Comparison of ENCODE assay signal across 9 cellular contexts in genomic region chr15:89912674-89913396, GRCh38. TPM values are rescaled to one million over a fixed set of nuclear protein-coding genes. Genes with fewer than 3 reads are reported as not detected.
DNase-seq lines count a peak whose midpoint lies in the region; ATAC-seq and TF ChIP-seq lines count a peak whose summit lies in the region.
"Had no signal": no experiment of that assay in that cellular context is flagged by ENCODE, and none has a peak within 500 bp of the region (broad histone marks: within the 10 kb centered on the region; RNA-seq: fewer than 3 reads in every experiment).

Gene ARPIN (minus strand): TSS chr15:89912952. CDS start chr15:89912835, 117 bp downstream.

- intact Hi-C loops in A673 (cut with micrococcal nuclease; ENCODE audit: unreplicated experiment) (no loop called here), activated B cell treated with CpG ODN at 0.5 μM for 24 hours (cut with micrococcal nuclease) (no loop called here), aorta (cut with DNase I) (loop anchor here (5.0 kb wide), 2 partner anchors 154 to 169 kb away; no protein-coding TSS in a partner anchor)

- POLR2A ChIA-PET in A673 (lab: Charles Lee; ENCODE audit: low non-redundant PET) = interaction anchor here (0.7 kb wide), 1 partner anchor 152 kb away, joined by 8 read pairs; no protein-coding TSS in a partner anchor
- POLR2A ChIA-PET in activated B cell treated with CpG ODN at 0.5 μM for 24 hours (lab: Charles Lee) = no interaction called here

- peaks cover 7% of the 10 kb centered on the region for H3K4me1 ChIP-seq in A673 (ENCODE audit: insufficient read depth, low read length, poor library complexity, severe bottlenecking)
- no peaks in the 10 kb centered on the region for H3K4me1 ChIP-seq in aorta (ENCODE audit: control insufficient read depth in 1 of 2, insufficient read depth in 2 of 2, low read length in 2 of 2)

- H3K9me3 ChIP-seq in A673 (ENCODE audit: low read depth, low read length, poor library complexity, severe bottlenecking) = no peaks in the 10 kb centered on the region
- H3K9me3 ChIP-seq in aorta (ENCODE audit: control insufficient read depth, low read length) = no peaks in the 10 kb centered on the region

- H3K4me1 Mint-ChIP-seq in activated B cell treated with CpG ODN at 0.5 μM for 24 hours = peaks cover 5% of the 10 kb centered on the region
- peaks cover 4 to 26% (median 21%) of the 10 kb centered on the region in 3 donors for H3K4me1 Mint-ChIP-seq in naive B cell

- H3K36me3 Mint-ChIP-seq in activated B cell treated with CpG ODN at 0.5 μM for 24 hours (ENCODE audit: low read depth) = no peaks in the 10 kb centered on the region
- no peaks in the 10 kb centered on the region for H3K36me3 Mint-ChIP-seq in naive B cell

- no peak within 1 kb of the TSS for H3K27ac Mint-ChIP-seq in activated B cell treated with CpG ODN at 0.5 μM for 24 hours
- H3K27ac Mint-ChIP-seq in naive B cell = peak within 1 kb of the TSS in 2 of 6 donors; percentile 33 to 52

- H3K9me3 Mint-ChIP-seq in activated B cell treated with CpG ODN at 0.5 μM for 24 hours (no peaks in the 10 kb centered on the region), naive B cell (no peaks in the 10 kb centered on the region)

- peak; percentile 54 for ATAC-seq in activated B cell treated with CpG ODN at 0.5 μM for 24 hours (ENCODE audit: low read depth)
- ATAC-seq in naive B cell (ENCODE audit: low read depth in 2 of 2) = peak; percentile 49 to 69
- peak; percentile 85 for ATAC-seq in aorta (ENCODE audit: low FRiP score)
- ATAC-seq in GM21786 (IDR thresholded peaks at IDR 0.05; ENCODE audit: unreplicated experiment) = no peak
- ATAC-seq in GM19023 (IDR thresholded peaks at IDR 0.05; ENCODE audit: unreplicated experiment) = no peak

- H3K4me3 Mint-ChIP-seq in activated B cell treated with CpG ODN at 0.5 μM for 24 hours (peak within 1 kb of the TSS; percentile 70), naive B cell (peak within 1 kb of the TSS; percentile 49 to 80 (median 70))

- no peaks in the 10 kb centered on the region for H3K36me3 ChIP-seq in A673 (ENCODE audit: insufficient read depth, low read length, poor library complexity, severe bottlenecking)
- peaks cover 0 to 3% of the 10 kb centered on the region in 2 donors for H3K36me3 ChIP-seq in aorta (ENCODE audit: control insufficient read depth in 1 of 2, insufficient read depth in 2 of 2, low read length in 1 of 2)

- DNase-seq in A673 (ENCODE audit: low spot score) (peak; percentile 68), HCEC 1CT (peak; percentile 46), activated B cell treated with CpG ODN at 0.5 μM for 24 hours (peak; percentile 24), fibroblast of villous mesenchyme (ENCODE audit: low read depth) (peak; percentile 56), naive B cell (no peak), aorta (peak; percentile 73 to 85)

- peak within 1 kb of the TSS; percentile 60 for H3K4me3 ChIP-seq in A673 (ENCODE audit: low read depth, low read length, poor library complexity, severe bottlenecking)
- H3K4me3 ChIP-seq in fibroblast of villous mesenchyme (ENCODE audit: low read depth, low read length) = peak within 1 kb of the TSS; percentile 78
- H3K4me3 ChIP-seq in aorta (ENCODE audit: low read length in 2 of 2) = peak within 1 kb of the TSS; percentile 31 to 84

- WGBS in aorta, 2 donors = 6% methylated on average over 43 to 57 of the region's 57 CpGs

- CTCF ChIA-PET in A673 (lab: Charles Lee) (interaction anchor here (0.6 kb wide), 2 partner anchors 25 to 320 kb away, joined by 3 read pairs; no protein-coding TSS in a partner anchor), activated B cell treated with CpG ODN at 0.5 μM for 24 hours (lab: Charles Lee) (interaction anchor here (0.9 to 1.6 kb wide), 3 partner anchors 38 to 159 kb away, joined by 3 to 5 read pairs (median 3); no protein-coding TSS in a partner anchor)

- peak within 1 kb of the TSS; percentile 55 for H3K27ac ChIP-seq in A673 (ENCODE audit: low read depth, low read length, poor library complexity, severe bottlenecking)
- H3K27ac ChIP-seq in aorta (ENCODE audit: low read depth in 1 of 2, low read length in 2 of 2) = peak within 1 kb of the TSS in 1 of 2 donors; percentile 11
- H3K27ac ChIP-seq: epithelial cell of prostate had no signal

- no peak for TF ChIP-seq CTCF in A673 (conservative IDR thresholded peaks at IDR 0.05; ENCODE audit: low read depth, low read length)
- TF ChIP-seq CTCF in activated B cell treated with CpG ODN at 0.5 μM for 24 hours (IDR thresholded peaks at IDR 0.05) = no peak
- no peak for TF ChIP-seq CTCF in fibroblast of villous mesenchyme (IDR thresholded peaks at IDR 0.05; ENCODE audit: insufficient read depth, low read depth, low read length)

- BruUV-seq in A673 (replicated peaks; lab: Mats Ljungman, UMichigan) = no TSS peak

- H3K27me3 ChIP-seq in A673 (replicated peaks; ENCODE audit: insufficient read depth, low read depth, low read length, poor library complexity) = no peaks in the 10 kb centered on the region
- no peaks in the 10 kb centered on the region for H3K27me3 ChIP-seq in aorta (ENCODE audit: control insufficient read depth in 1 of 2, insufficient read depth in 2 of 2, low read length in 1 of 2)

- H3K27me3 Mint-ChIP-seq in activated B cell treated with CpG ODN at 0.5 μM for 24 hours (peaks cover 37% of the 10 kb centered on the region), naive B cell (peaks cover 30 to 57% (median 46%) of the 10 kb centered on the region in 3 donors)

RNA-seq across cellular contexts. Expression of gene ARPIN, which starts in this region (rescaled TPM):
- total RNA-seq in A673 (2021) (5.6 and 5.9 TPM in 2 replicates), activated B cell treated with CpG ODN at 0.5 μM for 24 hours (not detected in 2 replicates), fibroblast of villous mesenchyme (10.8 and 16.1 TPM in 2 replicates), aorta (10 to 100 TPM; 18.4 to 35.4 TPM)
- polyA plus RNA-seq in naive B cell (ENCODE audit: low read depth in 6 of 6) (not detected), aorta (10 to 100 TPM in 1 of 2 donors, 1 to 10 TPM in 1; 9.8 to 11.0 TPM)

Comparison
In these comparisons a context has a peak if more than half of its experiments do, and no peak if none do; other contexts are left out.
1. RNA of gene ARPIN (polyA plus RNA-seq): 9.8 to 11.0 TPM in aorta; not detected in naive B cell; every median in the first group is over 10 times any median in the second.
2. Peak in DNase-seq and ATAC-seq in activated B cell treated with CpG ODN at 0.5 μM for 24 hours; RNA of the gene not detected or under 1 TPM.
3. Peak in ATAC-seq in naive B cell; RNA of the gene not detected or under 1 TPM.
4. intact Hi-C loops: an anchor here in aorta (5.0 kb wide); none called in A673 and activated B cell treated with CpG ODN at 0.5 μM for 24 hours.
5. Peak in every context shown above with its lines, with median percentiles within 50 percentile points of each other: H3K4me3 ChIP-seq.